1 cellular context compared by ENCODE assay signal in genomic region chr13:113835461-113836274, GRCh38.
TF ChIP-seq lines count a peak whose summit lies in the region.

No MANE protein-coding gene starts in this region.

TF ChIP-seq in WTC11, 78 proteins besides CTCF, POLR2A, EP300 and RAD21 (continued from another document):
- TF ChIP-seq AR (CRISPR knock-in tag; IDR thresholded peaks at IDR 0.05) (no peak), FOXJ3 (CRISPR knock-in tag; IDR thresholded peaks at IDR 0.05; ENCODE audit: borderline replicate concordance) (no peak)
TF ChIP-seq in WTC11: peak in this region for 0.
